In the genomic region with DNA sequence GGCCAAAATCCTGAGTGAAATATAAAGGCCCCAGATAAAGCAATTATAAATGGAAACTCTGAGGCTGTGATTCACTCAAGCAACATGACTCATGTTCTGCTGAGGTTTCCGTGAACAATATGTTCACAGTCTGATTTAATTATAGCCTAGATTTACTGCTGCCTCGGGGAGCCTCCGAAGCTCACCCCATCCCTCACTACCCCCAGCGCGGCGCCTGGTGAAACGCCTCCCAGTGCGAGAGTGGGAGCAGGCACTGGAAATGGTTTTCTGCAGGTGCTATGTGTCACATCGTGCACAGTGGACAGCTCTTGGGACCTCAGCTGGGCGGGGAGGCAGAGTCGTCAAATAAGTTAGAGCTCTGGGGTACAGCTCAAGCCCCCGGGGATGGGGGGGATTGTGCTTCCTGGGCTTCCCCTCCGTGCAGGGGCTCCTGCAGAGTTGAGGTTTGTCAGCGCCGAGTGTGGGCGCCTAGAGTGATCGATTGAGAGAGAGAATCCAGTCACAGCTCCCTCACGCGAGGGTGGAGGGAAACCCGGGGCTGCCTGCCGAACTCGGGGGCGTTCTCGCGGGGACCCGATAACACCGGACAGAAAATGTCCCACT, we compare ENCODE assay signal across 8 cellular contexts.
DNase-seq lines count a peak whose midpoint lies in the region; ATAC-seq and TF ChIP-seq lines count a peak whose summit lies in the region.

No MANE protein-coding gene starts in this region.

- H3K27me3 ChIP-seq in PC-3 (ENCODE audit: low read length): no peaks in the 10 kb centered on the region

- H2AFZ ChIP-seq in PC-3 (ENCODE audit: low read length): 0 out of 2 replicates have a peak overlapping the region, but pooled peaks have one; percentile 18

- H3K27ac ChIP-seq in PC-3 (ENCODE audit: low read length): 0 out of 2 replicates have a peak overlapping the region, but pooled peaks have one; percentile 16
- no peak overlapping the region for H3K27ac ChIP-seq in epithelial cell of prostate

- H3K4me1 ChIP-seq in PC-3 (ENCODE audit: insufficient read depth, low read length): peaks cover 12% of the 10 kb centered on the region

- DNase-seq in G401 (ENCODE audit: low spot score) (peak; percentile 13), PC-3 (peak; percentile 68), epithelial cell of prostate (ENCODE audit: low read depth, low spot score) (peak; percentile 31), renal cortical epithelial cell (ENCODE audit: low read depth) (peak; percentile 85), NCI-H2107 (lab: John Stamatoyannopoulos, UW) (no peak)

- peak overlapping the region; percentile 73 for H3K4me2 ChIP-seq in PC-3 (ENCODE audit: low read length)

- no peak overlapping the region for H3K9ac ChIP-seq in PC-3 (ENCODE audit: low read length)

- H3K9me2 ChIP-seq in PC-3 (replicated peaks; ENCODE audit: low read length): no peaks in the 10 kb centered on the region

- ATAC-seq in PC-3 (peak; percentile 95), HG03045 (IDR thresholded peaks at IDR 0.05; ENCODE audit: unreplicated experiment) (no peak), GM18519 (IDR thresholded peaks at IDR 0.05; ENCODE audit: low FRiP score, unreplicated experiment) (no peak), HG03460 (IDR thresholded peaks at IDR 0.05; ENCODE audit: unreplicated experiment) (no peak)

- H3K79me2 ChIP-seq in PC-3 (ENCODE audit: low read length): no peaks in the 10 kb centered on the region

- H3K4me3 ChIP-seq in PC-3 (ENCODE audit: low read length): peak overlapping the region; percentile 21; the same call in 1 of the 2 replicates

- no peaks in the 10 kb centered on the region for H3F3A ChIP-seq in PC-3 (ENCODE audit: low read length, unreplicated experiment)

- no peaks in the 10 kb centered on the region for H3K9me3 ChIP-seq in PC-3 (ENCODE audit: low read length)

- no peaks in the 10 kb centered on the region for H3K36me3 ChIP-seq in PC-3 (ENCODE audit: low read depth, low read length)

- TF ChIP-seq CTCF in PC-3 (conservative IDR thresholded peaks at IDR 0.05; ENCODE audit: low read depth, low read length): no peak

- H4K20me1 ChIP-seq in PC-3 (ENCODE audit: low read length): no peaks in the 10 kb centered on the region

- CTCF ChIA-PET in PC-3 (lab: Charles Lee): no interaction called here

- intact Hi-C loops in PC-3 (cut with micrococcal nuclease): no loop called here

- no TSS peak for BruUV-seq in PC-3 (replicated peaks; lab: Mats Ljungman, UMichigan)

- in situ Hi-C loops in G401 (cut with HindIII; ENCODE audit: low sequenced_read_pairs): no loop called here

- POLR2A ChIA-PET in PC-3 (lab: Charles Lee; ENCODE audit: unreplicated experiment): no interaction called here
